35 cellular contexts compared by ENCODE assay signal in the genomic region with DNA sequence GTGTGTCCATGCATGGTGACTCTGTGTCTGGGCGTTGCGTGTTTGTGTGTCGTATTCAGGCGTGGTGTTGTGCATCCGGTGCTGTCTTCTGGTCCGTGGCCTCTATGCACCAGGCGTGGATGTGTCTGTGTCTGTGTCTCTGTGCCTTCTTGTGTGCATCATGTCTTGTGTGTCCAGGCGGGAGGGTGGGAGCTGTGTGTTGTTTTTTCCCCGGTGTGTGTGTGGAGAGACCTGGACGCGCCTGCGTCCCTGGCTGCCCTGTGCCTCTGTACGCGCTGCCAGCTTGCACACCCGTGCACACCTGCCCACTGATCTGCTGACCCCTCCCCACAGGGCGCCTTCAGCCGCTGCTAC. TPM values are rescaled to one million over a fixed set of nuclear protein-coding genes. Genes with fewer than 3 reads are reported as not detected.
DNase-seq lines count a peak whose midpoint lies in the region; TF ChIP-seq lines count a peak whose summit lies in the region.
"Had no signal": no experiment of that assay in that cellular context is flagged by ENCODE, and none has a peak within 500 bp of the region (broad histone marks: within the 10 kb centered on the region; RNA-seq: fewer than 3 reads in every experiment).

No MANE protein-coding gene starts in this region.

- no TSS peak for BruUV-seq in MCF 10A (replicated peaks; lab: Mats Ljungman, UMichigan)

- H3K36me3 Mint-ChIP-seq in MCF 10A (ENCODE audit: insufficient read depth, unreplicated experiment) = no peaks in the 10 kb centered on the region
- no peaks in the 10 kb centered on the region for H3K36me3 Mint-ChIP-seq in brain
- no peaks in the 10 kb centered on the region for H3K36me3 Mint-ChIP-seq in nephron progenitor cell (ENCODE audit: low read depth)
- H3K36me3 Mint-ChIP-seq: CD4-positive, CD25-positive, alpha-beta regulatory T cell had no signal

- H3K27ac Mint-ChIP-seq in MCF 10A (ENCODE audit: low read depth, unreplicated experiment) = no peak overlapping the region
- H3K27ac Mint-ChIP-seq in brain = peak overlapping the region in 3 of 5 experiments; percentile 6 to 66 (median 7)
- H3K27ac Mint-ChIP-seq in nephron progenitor cell = no peak overlapping the region
- H3K27ac Mint-ChIP-seq: activated CD4-positive, alpha-beta memory T cell treated with anti-CD3 and anti-CD28 coated beads, Interleukin-2, amount 10 ng/mL, durations not matched to agents 7 days and 5 days; activated naive CD4-positive, alpha-beta T cell treated with anti-CD3 and anti-CD28 coated beads, Interleukin-2, amount 50 U/mL, for 72 hours; CD4-positive, CD25-positive, alpha-beta regulatory T cell; immature natural killer cell had no signal

- H3K4me3 Mint-ChIP-seq in MCF 10A (ENCODE audit: unreplicated experiment) (no peak overlapping the region), brain (peak overlapping the region; percentile 80 to 92 (median 84)), nephron progenitor cell (peak overlapping the region; percentile 79)
- H3K4me3 Mint-ChIP-seq: activated CD4-positive, alpha-beta memory T cell treated with anti-CD3 and anti-CD28 coated beads, Interleukin-2, amount 10 ng/mL, durations not matched to agents 7 days and 5 days; neural crest cell had no signal

- H3K27me3 ChIP-seq in breast epithelium (peaks cover 9 to 52% of the 10 kb centered on the region in 2 donors), vagina (no peaks in the 10 kb centered on the region)

- peak overlapping the region in 2 of 3 donors; percentile 22 to 49 for H3K4me3 ChIP-seq in breast epithelium
- H3K4me3 ChIP-seq in vagina = peak overlapping the region; percentile 40 to 59
- H3K4me3 ChIP-seq: MG63 had no signal

- POLR2A ChIA-PET in MCF 10A (lab: Yijun Ruan, JAX) = no interaction called here

- no peaks in the 10 kb centered on the region for H3K36me3 ChIP-seq in breast epithelium
- no peaks in the 10 kb centered on the region for H3K36me3 ChIP-seq in vagina
- H3K36me3 ChIP-seq: MG63, prostate gland, sigmoid colon, transverse colon had no signal

- H3K9me3 Mint-ChIP-seq in MCF 10A (ENCODE audit: unreplicated experiment) = no peaks in the 10 kb centered on the region
- peaks cover 0 to 6% (median 0%) of the 10 kb centered on the region in 5 experiments for H3K9me3 Mint-ChIP-seq in brain
- no peaks in the 10 kb centered on the region for H3K9me3 Mint-ChIP-seq in nephron progenitor cell
- H3K9me3 Mint-ChIP-seq: activated CD4-positive, alpha-beta memory T cell treated with anti-CD3 and anti-CD28 coated beads, Interleukin-2, amount 10 ng/mL, durations not matched to agents 7 days and 5 days; activated naive CD4-positive, alpha-beta T cell treated with anti-CD3 and anti-CD28 coated beads, Interleukin-2, amount 50 U/mL, for 72 hours; immature natural killer cell; neural crest cell had no signal

- no peaks in the 10 kb centered on the region for H3K4me1 ChIP-seq in breast epithelium
- peaks cover 36% of the 10 kb centered on the region for H3K4me1 ChIP-seq in vagina
- H3K4me1 ChIP-seq: prostate gland had no signal

- H3K9me3 ChIP-seq in breast epithelium (no peaks in the 10 kb centered on the region), vagina (no peaks in the 10 kb centered on the region)
- H3K9me3 ChIP-seq: MG63, prostate gland, sigmoid colon, transverse colon had no signal

- no peaks in the 10 kb centered on the region for H3K4me1 Mint-ChIP-seq in MCF 10A (ENCODE audit: insufficient read depth, unreplicated experiment)
- peaks cover 8% of the 10 kb centered on the region for H3K4me1 Mint-ChIP-seq in brain
- peaks cover 8% of the 10 kb centered on the region for H3K4me1 Mint-ChIP-seq in nephron progenitor cell

- DNase-seq in breast epithelium (ENCODE audit: low spot score in 2 of 2) = no peak
- no peak for DNase-seq in MCF 10A (ENCODE audit: unreplicated experiment)
- no peak for DNase-seq in nephron progenitor cell
- DNase-seq in vagina (ENCODE audit: extremely low spot score in 2 of 2) = no peak
- no peak for DNase-seq in NCI-H446 (lab: John Stamatoyannopoulos, UW)
- no peak for DNase-seq in GM10266 (ENCODE audit: extremely low spot score)
- no peak for DNase-seq in NCI-H146 treated with DMSO at 0.1 percent for 48 hours (lab: John Stamatoyannopoulos, UW; ENCODE audit: unreplicated experiment)
- DNase-seq: activated CD4-positive, alpha-beta memory T cell treated with anti-CD3 and anti-CD28 coated beads, Interleukin-2, amount 10 ng/mL, durations not matched to agents 7 days and 5 days; activated CD8-positive, alpha-beta memory T cell treated with anti-CD3 and anti-CD28 coated beads, Interleukin-2, amount 50 U/mL, for 4 hours; anterior cingulate cortex; CD4-positive, CD25-positive, alpha-beta regulatory T cell; DND-41; effector memory CD4-positive, alpha-beta T cell; hypothalamus; immature natural killer cell; KG1; left cardiac atrium; MG63; NCI-H2029 treated with DMSO at 0.1 percent for 48 hours; NCI-H2227 treated with DMSO at 0.1 percent for 48 hours; NCI-H69; SHP77; sigmoid colon; stimulated activated CD4-positive, alpha-beta T cell treated with anti-CD3 and anti-CD28 coated beads, Interleukin-4, amount 100 ng/mL, for 1 hour; transverse colon had no signal

- intact Hi-C loops in breast epithelium (cut with DNase I; ENCODE audit: low total_unique reads) (no loop called here), MCF 10A (cut with micrococcal nuclease) (no loop called here), vagina (cut with DNase I) (no loop called here)

- CTCF ChIA-PET in MCF 10A (lab: Yijun Ruan, JAX) = interaction anchor here (0.5 kb wide), 1 partner anchor 148 kb away, joined by 7 read pairs; no protein-coding TSS in a partner anchor

- TF ChIP-seq POLR2A in breast epithelium (IDR thresholded peaks at IDR 0.05) (no peak), vagina (IDR thresholded peaks at IDR 0.05) (no peak)

- TF ChIP-seq CTCF in breast epithelium (IDR thresholded peaks at IDR 0.05) (no peak), MCF 10A (IDR thresholded peaks at IDR 0.05; ENCODE audit: unreplicated experiment) (no peak), brain (conservative IDR thresholded peaks at IDR 0.05) (no peak), nephron progenitor cell (IDR thresholded peaks at IDR 0.05) (no peak), vagina (IDR thresholded peaks at IDR 0.05) (no peak), GM10266 (IDR thresholded peaks at IDR 0.05; ENCODE audit: control insufficient read depth, insufficient read depth, low read depth, missing control alignments) (no peak)

- H3K27ac ChIP-seq in breast epithelium (no peak overlapping the region), vagina (no peak overlapping the region)
- H3K27ac ChIP-seq: coronary artery, prostate gland, sigmoid colon, transverse colon had no signal

- H3K27me3 Mint-ChIP-seq in MCF 10A (ENCODE audit: insufficient read depth, unreplicated experiment) (peaks cover 36% of the 10 kb centered on the region), brain (peaks cover 44% of the 10 kb centered on the region), nephron progenitor cell (ENCODE audit: low read depth, poor library complexity) (peaks cover 70% of the 10 kb centered on the region)

RNA-seq across cellular contexts. Expression of a gene that starts 1.1 kb away (rescaled TPM):
- under 1 TPM in 2 of 3 donors, not detected in 1; 0.44 to 0.98 TPM for total RNA-seq in breast epithelium
- 0.21 and 0.22 TPM in 2 replicates for total RNA-seq in MCF 10A (2022)
- polyA plus RNA-seq in brain (ENCODE audit: insufficient read depth, low read depth, low replicate concordance) = 1.1 TPM
- 0.49 TPM for total RNA-seq in vagina
- total RNA-seq: A172; activated CD4-positive, alpha-beta memory T cell treated with anti-CD3 and anti-CD28 coated beads, Interleukin-2, amount 10 ng/mL, durations not matched to agents 7 days and 5 days; activated naive CD4-positive, alpha-beta T cell treated with anti-CD3 and anti-CD28 coated beads, Interleukin-2, amount 50 U/mL, for 72 hours; cardiac septum; CD4-positive, CD25-positive, alpha-beta regulatory T cell; epithelial cell of proximal tubule; HT-29; left cardiac atrium; lung microvascular endothelial cell; neural crest cell; transverse colon had no signal
- polyA plus RNA-seq: CD4-positive, CD25-positive, alpha-beta regulatory T cell; immature natural killer cell had no signal

RNA-seq across cellular contexts. Expression of a gene that starts 12.1 kb away (rescaled TPM):
- total RNA-seq in breast epithelium (1 to 10 TPM; 1.3 to 3.5 (median 2.1) TPM), MCF 10A (2022) (11.1 and 13.7 TPM in 2 replicates), vagina (22.6 TPM)
- 0.49 TPM for polyA plus RNA-seq in brain (ENCODE audit: insufficient read depth, low read depth, low replicate concordance)
- total RNA-seq: lung microvascular endothelial cell, neural crest cell had no signal

RNA-seq across cellular contexts. Expression of a gene that starts 34.0 kb away (rescaled TPM):
- total RNA-seq in breast epithelium (10 to 100 TPM in 2 of 3 donors, 1 to 10 TPM in 1; 4.3 to 17.4 (median 11.0) TPM), MCF 10A (2022) (3.8 TPM in 2 replicates), vagina (6.1 TPM)
- 10.4 TPM for polyA plus RNA-seq in brain (ENCODE audit: insufficient read depth, low read depth, low replicate concordance)

RNA-seq across cellular contexts. Expression of a gene that starts 34.8 kb away (rescaled TPM):
- total RNA-seq in breast epithelium = 1 to 10 TPM; 2.2 to 10.0 (median 5.9) TPM
- 3.4 and 3.7 TPM in 2 replicates for total RNA-seq in MCF 10A (2022)
- 3.9 TPM for polyA plus RNA-seq in brain (ENCODE audit: insufficient read depth, low read depth, low replicate concordance)
- 5.4 TPM for total RNA-seq in vagina

RNA-seq across cellular contexts. Expression of a gene that starts 43.2 kb away (rescaled TPM):
- total RNA-seq in breast epithelium = 10 to 100 TPM; 12.5 to 14.3 (median 12.6) TPM
- 18.7 and 20.0 TPM in 2 replicates for total RNA-seq in MCF 10A (2022)
- 44.2 TPM for polyA plus RNA-seq in brain (ENCODE audit: insufficient read depth, low read depth, low replicate concordance)
- 21.4 TPM for total RNA-seq in vagina

Comparison
In these comparisons a context has a peak if more than half of its experiments do, and no peak if none do; other contexts are left out.
1. H3K27ac Mint-ChIP-seq: peak in brain (3 of 5); none in MCF 10A (single experiment) and nephron progenitor cell (single experiment).